In the genomic region with DNA sequence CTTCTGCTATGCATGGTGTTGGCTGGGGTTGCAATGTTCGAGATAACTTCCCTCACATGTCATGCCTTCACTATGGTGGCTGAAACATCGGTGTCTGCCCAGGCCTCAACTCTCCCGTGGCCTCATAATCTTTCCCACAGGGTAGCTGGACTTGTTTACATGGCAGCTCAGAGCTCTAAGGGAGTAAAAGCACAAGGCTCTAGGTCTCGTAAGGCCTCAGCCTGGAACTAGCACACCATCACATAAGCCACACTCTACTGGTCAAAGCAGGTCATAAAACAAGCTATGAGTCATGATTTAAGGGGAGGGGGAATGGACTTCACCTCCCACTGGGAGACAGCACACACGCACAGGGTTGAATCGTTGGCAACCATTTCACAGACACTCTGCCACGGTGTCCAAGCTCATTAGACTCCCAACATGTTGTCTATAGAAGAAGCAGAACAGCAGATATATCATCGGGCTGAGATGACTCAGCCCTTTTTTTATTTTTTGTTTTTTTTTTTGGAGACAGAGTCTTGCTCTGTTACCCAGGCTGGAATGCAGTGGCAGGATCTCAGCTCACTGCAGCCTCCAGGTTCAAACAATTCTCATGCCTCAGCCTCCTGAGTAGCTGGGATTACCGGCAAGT, we compare ENCODE assay signal across 9 cellular contexts.
DNase-seq lines count a peak whose midpoint lies in the region; ATAC-seq and TF ChIP-seq lines count a peak whose summit lies in the region.
"Had no signal": no experiment of that assay in that cellular context is flagged by ENCODE, and none has a peak within 500 bp of the region (broad histone marks: within the 10 kb centered on the region; RNA-seq: fewer than 3 reads in every experiment).

No MANE protein-coding gene starts in this region.

- H3K4me3 ChIP-seq in RWPE2 (ENCODE audit: severe bottlenecking) (no peak overlapping the region), fibroblast of villous mesenchyme (ENCODE audit: low read depth, low read length) (no peak overlapping the region), rectal smooth muscle tissue (ENCODE audit: low read length) (no peak overlapping the region), BE2C (ENCODE audit: low read depth, low read length) (no peak overlapping the region)

- CTCF ChIA-PET in activated CD4-positive, alpha-beta memory T cell treated with anti-CD3 and anti-CD28 coated beads, Interleukin-2, amount 10 ng/mL, durations not matched to agents 7 days and 5 days (lab: Charles Lee) = interaction anchor here (0.7 to 3.2 kb wide), 10 partner anchors 10 to 172 kb away, joined by 3 to 16 read pairs (median 4); no protein-coding TSS in a partner anchor

- peak overlapping the region; percentile 9 for H3K27ac ChIP-seq in RWPE2 (ENCODE audit: poor library complexity, severe bottlenecking)
- peak overlapping the region; percentile 98 for H3K27ac ChIP-seq in rectal smooth muscle tissue (ENCODE audit: low read depth, low read length)

- no peaks in the 10 kb centered on the region for H3K9me3 Mint-ChIP-seq in activated CD4-positive, alpha-beta memory T cell treated with anti-CD3 and anti-CD28 coated beads, Interleukin-2, amount 10 ng/mL, durations not matched to agents 7 days and 5 days

- H3K9me3 ChIP-seq in RWPE2 (ENCODE audit: severe bottlenecking) (no peaks in the 10 kb centered on the region), BE2C (no peaks in the 10 kb centered on the region)

- H3K4me1 ChIP-seq in RWPE2 (ENCODE audit: insufficient read depth, poor library complexity, severe bottlenecking) = peaks cover 18% of the 10 kb centered on the region
- H3K4me1 ChIP-seq in rectal smooth muscle tissue (ENCODE audit: control insufficient read depth, insufficient read depth, low read length) = peaks cover 39% of the 10 kb centered on the region
- peaks cover 4% of the 10 kb centered on the region for H3K4me1 ChIP-seq in BE2C

- H3K36me3 Mint-ChIP-seq in activated CD4-positive, alpha-beta memory T cell treated with anti-CD3 and anti-CD28 coated beads, Interleukin-2, amount 10 ng/mL, durations not matched to agents 7 days and 5 days (ENCODE audit: low read depth) = no peaks in the 10 kb centered on the region

- DNase-seq in EL = peak; percentile 98
- no peak for DNase-seq in RWPE2 (ENCODE audit: low spot score)
- peak; percentile 98 for DNase-seq in fibroblast of villous mesenchyme (ENCODE audit: low read depth)
- DNase-seq in epidermal melanocyte (ENCODE audit: insufficient read length, low spot score) = no peak
- no peak for DNase-seq in activated CD4-positive, alpha-beta memory T cell treated with anti-CD3 and anti-CD28 coated beads, Interleukin-2, amount 10 ng/mL, durations not matched to agents 7 days and 5 days
- DNase-seq in BE2C = no peak
- DNase-seq: NCI-H526 treated with DMSO at 0.1 percent for 48 hours had no signal

- H3K27me3 ChIP-seq in RWPE2 (ENCODE audit: insufficient read depth, poor library complexity, severe bottlenecking) (no peaks in the 10 kb centered on the region), rectal smooth muscle tissue (ENCODE audit: control insufficient read depth, insufficient read depth, low read length) (no peaks in the 10 kb centered on the region), BE2C (no peaks in the 10 kb centered on the region)

- POLR2A ChIA-PET in activated CD4-positive, alpha-beta memory T cell treated with anti-CD3 and anti-CD28 coated beads, Interleukin-2, amount 10 ng/mL, durations not matched to agents 7 days and 5 days (lab: Charles Lee) = interaction anchor here (1.0 kb wide), 1 partner anchor 106 kb away, joined by 3 read pairs; no protein-coding TSS in a partner anchor

- no peak overlapping the region for H3K27ac Mint-ChIP-seq in activated CD4-positive, alpha-beta memory T cell treated with anti-CD3 and anti-CD28 coated beads, Interleukin-2, amount 10 ng/mL, durations not matched to agents 7 days and 5 days

- H3K36me3 ChIP-seq in RWPE2 (ENCODE audit: low read depth) = no peaks in the 10 kb centered on the region
- H3K36me3 ChIP-seq in rectal smooth muscle tissue (ENCODE audit: control insufficient read depth, insufficient read depth, low read length) = no peaks in the 10 kb centered on the region
- H3K36me3 ChIP-seq in BE2C = no peaks in the 10 kb centered on the region

- ATAC-seq in RWPE2 (ENCODE audit: low read depth) = peak; percentile 35; the same call in 2 of the 3 replicates
- no peak for ATAC-seq in HG03039 (IDR thresholded peaks at IDR 0.05; ENCODE audit: unreplicated experiment)

- no peak overlapping the region for H3K4me3 Mint-ChIP-seq in activated CD4-positive, alpha-beta memory T cell treated with anti-CD3 and anti-CD28 coated beads, Interleukin-2, amount 10 ng/mL, durations not matched to agents 7 days and 5 days

- peaks cover 6% of the 10 kb centered on the region for H3K4me1 Mint-ChIP-seq in activated CD4-positive, alpha-beta memory T cell treated with anti-CD3 and anti-CD28 coated beads, Interleukin-2, amount 10 ng/mL, durations not matched to agents 7 days and 5 days

- TF ChIP-seq CTCF in RWPE2 (IDR thresholded peaks at IDR 0.05; ENCODE audit: poor library complexity, severe bottlenecking) = no peak
- TF ChIP-seq CTCF in fibroblast of villous mesenchyme (IDR thresholded peaks at IDR 0.05; ENCODE audit: insufficient read depth, low read depth, low read length) = no peak
- TF ChIP-seq CTCF in BE2C (IDR thresholded peaks at IDR 0.05; ENCODE audit: low read depth, low read length) = no peak

- H3K27me3 Mint-ChIP-seq in activated CD4-positive, alpha-beta memory T cell treated with anti-CD3 and anti-CD28 coated beads, Interleukin-2, amount 10 ng/mL, durations not matched to agents 7 days and 5 days = no peaks in the 10 kb centered on the region

- H3K9ac ChIP-seq in rectal smooth muscle tissue (ENCODE audit: low read length) = no peak overlapping the region

Comparison
In these comparisons a context has a peak if more than half of its experiments do, and no peak if none do; other contexts are left out.
1. DNase-seq: peak in EL (single experiment) and fibroblast of villous mesenchyme (single experiment); none in RWPE2 (single experiment), epidermal melanocyte (single experiment), activated CD4-positive, alpha-beta memory T cell treated with anti-CD3 and anti-CD28 coated beads, Interleukin-2, amount 10 ng/mL, durations not matched to agents 7 days and 5 days (single experiment) and BE2C (single experiment).